14 cellular contexts compared by ENCODE assay signal in the genomic region with DNA sequence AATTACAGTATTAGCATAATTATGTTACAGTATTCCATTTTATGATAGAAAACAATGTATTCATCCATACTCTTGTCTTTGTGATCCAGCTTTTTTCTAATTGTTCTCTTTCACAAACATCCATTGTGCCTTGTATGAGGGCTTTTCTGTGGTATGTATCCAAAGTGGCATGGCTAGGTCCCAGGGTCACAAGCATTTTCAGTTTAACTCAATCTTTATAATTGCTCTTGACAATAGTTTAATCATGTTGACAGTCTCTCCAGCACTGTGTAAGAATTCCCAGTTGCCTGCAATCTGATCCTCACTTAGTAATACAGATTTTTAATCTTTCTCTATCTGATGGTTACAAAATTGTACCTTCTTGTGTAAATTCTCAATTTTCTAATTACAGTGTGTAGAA.
A peak's percentile ranks its signal among the peaks of the same experiment; 100 is the strongest.
DNase-seq lines count a peak whose midpoint lies in the region; ATAC-seq and FAIRE-seq lines count a peak whose summit lies in the region.
"Had no signal": no experiment of that assay in that cellular context is flagged by ENCODE, and none has a peak within 500 bp of the region (broad histone marks: within the 10 kb centered on the region; RNA-seq: fewer than 3 reads in every experiment).

No MANE protein-coding gene starts in this region.

- DNase-seq in NCI-H748 (lab: John Stamatoyannopoulos, UW; ENCODE audit: unreplicated experiment) (peak; percentile 29), NCI-H748 treated with DMSO at 0.1 percent for 48 hours (lab: John Stamatoyannopoulos, UW) (no peak), NCI-H69 (lab: John Stamatoyannopoulos, UW) (peak; percentile 31), pons (ENCODE audit: low spot score) (peak; percentile 36), GM19239 (ENCODE audit: insufficient read length, low spot score) (no peak), GOT3 (lab: John Stamatoyannopoulos, UW) (no peak)
- DNase-seq: AML-193; CD4-positive, alpha-beta memory T cell; DMS79 treated with DMSO at 0.1 percent for 48 hours; GF-D8 had no signal

- ATAC-seq in GM21360 (IDR thresholded peaks at IDR 0.05; ENCODE audit: unreplicated experiment) (no peak), GM18511 (IDR thresholded peaks at IDR 0.05; ENCODE audit: unreplicated experiment) (no peak)
- ATAC-seq: A549, HepG2 had no signal

- FAIRE-seq in GM19239 (lab: Jason Lieb, UNC), result no peak
- FAIRE-seq: A549, HepG2 had no signal

Comparison
In these comparisons a context has a peak if more than half of its experiments do, and no peak if none do; other contexts are left out.
1. DNase-seq: peak in NCI-H748 (single experiment), NCI-H69 (single experiment) and pons (single experiment); none in NCI-H748 treated with DMSO at 0.1 percent for 48 hours (single experiment), GM19239 (single experiment) and GOT3 (single experiment).